Comparison of ENCODE assay signal across 27 cellular contexts in genomic region chr14:40368314-40368713, GRCh38.
A peak's percentile ranks its signal among the peaks of the same experiment; 100 is the strongest.
DNase-seq lines count a peak whose midpoint lies in the region; ATAC-seq and TF ChIP-seq lines count a peak whose summit lies in the region.
"Had no signal": no experiment of that assay in that cellular context is flagged by ENCODE, and none has a peak within 500 bp of the region (broad histone marks: within the 10 kb centered on the region; RNA-seq: fewer than 3 reads in every experiment).

No MANE protein-coding gene starts in this region.

- no peak overlapping the region for H3K27ac ChIP-seq in left lung
- H3K27ac ChIP-seq: foreskin keratinocyte, left ventricle myocardium inferior, SK-N-MC had no signal

- H3K27me3 ChIP-seq in left lung: no peaks in the 10 kb centered on the region
- H3K27me3 ChIP-seq: BE2C, foreskin keratinocyte had no signal

- ATAC-seq in left lung (peak; percentile 14), HG03139 (IDR thresholded peaks at IDR 0.05; ENCODE audit: unreplicated experiment) (no peak), GM19035 (IDR thresholded peaks at IDR 0.05; ENCODE audit: unreplicated experiment) (no peak)
- ATAC-seq: foreskin keratinocyte, Panc1, sciatic nerve, T-helper 17 cell had no signal

- no peaks in the 10 kb centered on the region for H3K4me1 ChIP-seq in left lung
- H3K4me1 ChIP-seq: BE2C, foreskin keratinocyte, left ventricle myocardium inferior had no signal

- intact Hi-C loops in left lung (cut with DNase I): no loop called here

- TF ChIP-seq CTCF in left lung (IDR thresholded peaks at IDR 0.05): no peak

- H3K4me3 ChIP-seq in left lung: no peak overlapping the region
- H3K4me3 ChIP-seq: left ventricle myocardium inferior, SK-N-MC had no signal

- H3K36me3 ChIP-seq in left lung: no peaks in the 10 kb centered on the region
- H3K36me3 ChIP-seq: BE2C, left ventricle myocardium inferior had no signal

- no peaks in the 10 kb centered on the region for H3K9me3 ChIP-seq in left lung
- H3K9me3 ChIP-seq: BE2C, left ventricle myocardium inferior had no signal

- DNase-seq in DMS79 (lab: John Stamatoyannopoulos, UW) (peak; percentile 11), DMS79 treated with DMSO at 0.1 percent for 48 hours (lab: John Stamatoyannopoulos, UW) (no peak), NCI-H1048 (lab: John Stamatoyannopoulos, UW) (peak; percentile 17), NCI-H69 (lab: John Stamatoyannopoulos, UW) (peak; percentile 80), left lung (no peak), 8988T (no peak)
- DNase-seq: activated CD4-positive, alpha-beta T cell treated with anti-CD3 and anti-CD28 coated beads, Interleukin-2, amount 50 U/mL, for 1 hour; activated CD8-positive, alpha-beta memory T cell treated with anti-CD3 and anti-CD28 coated beads, Interleukin-2, amount 50 U/mL, for 4 hours; activated naive CD8-positive, alpha-beta T cell treated with anti-CD3 and anti-CD28 coated beads for 36 hours; BE2C; Calu3; effector CD8-positive, alpha-beta T cell; foreskin keratinocyte; HFFc6; immature natural killer cell; Karpas-422; left ventricle myocardium inferior; NCI-H2171; NK-92 treated with Interleukin-12 subunit alpha and Interleukin-12 subunit beta, amount 100 ng/mL, for 24 hours; stimulated activated CD8-positive, alpha-beta memory T cell treated with anti-CD3 and anti-CD28 coated beads, Interleukin-4, amount 100 ng/mL, for 48 hours; T-helper 17 cell; trophoblast cell had no signal

Comparison
In these comparisons a context has a peak if more than half of its experiments do, and no peak if none do; other contexts are left out.
1. DNase-seq: peak in DMS79 (single experiment), NCI-H1048 (single experiment) and NCI-H69 (single experiment); none in DMS79 treated with DMSO at 0.1 percent for 48 hours (single experiment), left lung (0 of 2) and 8988T (single experiment).